11 cellular contexts compared by ENCODE assay signal in genomic region chr2:70144443-70145167, GRCh38. TPM values are rescaled to one million over a fixed set of nuclear protein-coding genes. Genes with fewer than 3 reads are reported as not detected.
DNase-seq lines count a peak whose midpoint lies in the region; ATAC-seq and TF ChIP-seq lines count a peak whose summit lies in the region.
"Had no signal": no experiment of that assay in that cellular context is flagged by ENCODE, and none has a peak within 500 bp of the region (broad histone marks: within the 10 kb centered on the region; RNA-seq: fewer than 3 reads in every experiment).

No MANE protein-coding gene starts in this region.

- peaks cover 45% of the 10 kb centered on the region for H3K4me1 ChIP-seq in OCI-LY3 (ENCODE audit: low read length)

- peak; percentile 59 for DNase-seq in activated CD4-positive, alpha-beta T cell treated with anti-CD3 and anti-CD28 coated beads, Interleukin-2, amount 10 ng/mL, durations not matched to agents 24 days and 14 days
- DNase-seq in activated CD4-positive, alpha-beta T cell treated with anti-CD3 and anti-CD28 coated beads for 4 hours, result no peak
- no peak for DNase-seq in central memory CD8-positive, alpha-beta T cell (ENCODE audit: low spot score in 2 of 2)
- DNase-seq in osteocyte (ENCODE audit: extremely low spot score, unreplicated experiment) (no peak), NCI-H2196 (lab: John Stamatoyannopoulos, UW; ENCODE audit: unreplicated experiment) (no peak), superior temporal gyrus (ENCODE audit: extremely low spot score) (no peak)
- DNase-seq: activated CD4-positive, CD25-positive, alpha-beta regulatory T cell had no signal

- H2AFZ ChIP-seq in OCI-LY3 (ENCODE audit: low read depth, low read length), result no peak overlapping the region

- peaks cover 54% of the 10 kb centered on the region for H3K4me1 Mint-ChIP-seq in activated CD4-positive, alpha-beta T cell treated with anti-CD3 and anti-CD28 coated beads, Interleukin-2, amount 10 ng/mL, durations not matched to agents 24 days and 14 days
- peaks cover 45% of the 10 kb centered on the region for H3K4me1 Mint-ChIP-seq in central memory CD8-positive, alpha-beta T cell
- H3K4me1 Mint-ChIP-seq in osteocyte (ENCODE audit: unreplicated experiment), result peaks cover 18% of the 10 kb centered on the region

- H3K9me3 Mint-ChIP-seq in activated CD4-positive, alpha-beta T cell treated with anti-CD3 and anti-CD28 coated beads, Interleukin-2, amount 10 ng/mL, durations not matched to agents 24 days and 14 days, result no peaks in the 10 kb centered on the region
- H3K9me3 Mint-ChIP-seq in central memory CD8-positive, alpha-beta T cell, result no peaks in the 10 kb centered on the region
- H3K9me3 Mint-ChIP-seq in osteocyte (ENCODE audit: unreplicated experiment), result no peaks in the 10 kb centered on the region

- H3K9ac ChIP-seq in OCI-LY3 (ENCODE audit: low read length), result no peak overlapping the region

- H4K20me1 ChIP-seq in OCI-LY3 (ENCODE audit: insufficient read depth, low read length), result no peaks in the 10 kb centered on the region

- no peak overlapping the region for H3K4me2 ChIP-seq in OCI-LY3 (ENCODE audit: low read length)

- TF ChIP-seq CTCF in OCI-LY3 (IDR thresholded peaks at IDR 0.05; ENCODE audit: low read depth, low read length) (peak; percentile 12; the same call in 1 of the 2 replicates), osteocyte (IDR thresholded peaks at IDR 0.05) (no peak)

- H3K27ac Mint-ChIP-seq in activated CD4-positive, alpha-beta T cell treated with anti-CD3 and anti-CD28 coated beads, Interleukin-2, amount 10 ng/mL, durations not matched to agents 24 days and 14 days, result peak overlapping the region; percentile 64
- H3K27ac Mint-ChIP-seq in central memory CD8-positive, alpha-beta T cell (ENCODE audit: low read depth), result peak overlapping the region; percentile 99
- H3K27ac Mint-ChIP-seq in osteocyte (ENCODE audit: unreplicated experiment), result peak overlapping the region; percentile 38

- peaks cover 12% of the 10 kb centered on the region for H3K79me2 ChIP-seq in OCI-LY3 (ENCODE audit: low read length)

- no peak overlapping the region for H3K27ac ChIP-seq in OCI-LY3 (ENCODE audit: low read length)

- H3K4me3 Mint-ChIP-seq in activated CD4-positive, alpha-beta T cell treated with anti-CD3 and anti-CD28 coated beads, Interleukin-2, amount 10 ng/mL, durations not matched to agents 24 days and 14 days, result peak overlapping the region; percentile 9
- H3K4me3 Mint-ChIP-seq in central memory CD8-positive, alpha-beta T cell, result no peak overlapping the region
- H3K4me3 Mint-ChIP-seq in osteocyte (ENCODE audit: unreplicated experiment), result no peak overlapping the region

- no peaks in the 10 kb centered on the region for H3K27me3 Mint-ChIP-seq in activated CD4-positive, alpha-beta T cell treated with anti-CD3 and anti-CD28 coated beads, Interleukin-2, amount 10 ng/mL, durations not matched to agents 24 days and 14 days
- H3K27me3 Mint-ChIP-seq in central memory CD8-positive, alpha-beta T cell, result no peaks in the 10 kb centered on the region
- H3K27me3 Mint-ChIP-seq in osteocyte (ENCODE audit: unreplicated experiment), result no peaks in the 10 kb centered on the region

- intact Hi-C loops in activated CD4-positive, alpha-beta T cell treated with anti-CD3 and anti-CD28 coated beads, Interleukin-2, amount 10 ng/mL, durations not matched to agents 24 days and 14 days (cut with micrococcal nuclease), result no loop called here

- H3K36me3 Mint-ChIP-seq in activated CD4-positive, alpha-beta T cell treated with anti-CD3 and anti-CD28 coated beads, Interleukin-2, amount 10 ng/mL, durations not matched to agents 24 days and 14 days (ENCODE audit: low read depth), result peaks cover 11% of the 10 kb centered on the region
- peaks cover 16% of the 10 kb centered on the region for H3K36me3 Mint-ChIP-seq in central memory CD8-positive, alpha-beta T cell (ENCODE audit: insufficient read depth)
- H3K36me3 Mint-ChIP-seq in osteocyte (ENCODE audit: unreplicated experiment), result peaks cover 5% of the 10 kb centered on the region

- no peaks in the 10 kb centered on the region for H3K9me3 ChIP-seq in OCI-LY3 (ENCODE audit: insufficient read depth, low read length)
- H3K9me3 ChIP-seq: esophagus muscularis mucosa had no signal

- no peaks in the 10 kb centered on the region for H3K27me3 ChIP-seq in OCI-LY3 (ENCODE audit: low read depth, low read length)
- H3K27me3 ChIP-seq: esophagus muscularis mucosa had no signal

- no peak overlapping the region for H3K4me3 ChIP-seq in OCI-LY3 (ENCODE audit: low read length)
- H3K4me3 ChIP-seq: esophagus muscularis mucosa had no signal

- no peak for ATAC-seq in central memory CD8-positive, alpha-beta T cell (replicated peaks; ENCODE audit: extremely low read depth, poor library complexity, severe bottlenecking)
- ATAC-seq in HG02678 (IDR thresholded peaks at IDR 0.05; ENCODE audit: unreplicated experiment), result no peak
- ATAC-seq: left lobe of liver had no signal

- no peaks in the 10 kb centered on the region for H3K36me3 ChIP-seq in OCI-LY3 (replicated peaks; ENCODE audit: low read depth, low read length)

RNA-seq across cellular contexts. Expression of gene C2orf42, which starts 46.2 kb away (rescaled TPM):
- total RNA-seq in activated CD4-positive, alpha-beta T cell treated with anti-CD3 and anti-CD28 coated beads, Interleukin-2, amount 10 ng/mL, durations not matched to agents 24 days and 14 days, result 18.5 and 19.6 TPM in 2 replicates
- 21.9 and 25.7 TPM in 2 replicates for total RNA-seq in osteocyte

RNA-seq across cellular contexts. Expression of gene PCBP1, which starts 57.3 kb away (rescaled TPM):
- total RNA-seq in activated CD4-positive, alpha-beta T cell treated with anti-CD3 and anti-CD28 coated beads, Interleukin-2, amount 10 ng/mL, durations not matched to agents 24 days and 14 days, result 443 and 447 TPM in 2 replicates
- total RNA-seq in osteocyte, result 261 and 262 TPM in 2 replicates

Comparison
In these comparisons a context has a peak if more than half of its experiments do, and no peak if none do; other contexts are left out.
1. H3K27ac Mint-ChIP-seq: peak in every context shown above with its lines; median percentile 99 in central memory CD8-positive, alpha-beta T cell; 64 in activated CD4-positive, alpha-beta T cell treated with anti-CD3 and anti-CD28 coated beads, Interleukin-2, amount 10 ng/mL, durations not matched to agents 24 days and 14 days; 38 in osteocyte.